Comparison of ENCODE assay signal across 36 cellular contexts in genomic region chr17:51955245-51955644, GRCh38.
"Had no signal": no experiment of that assay in that cellular context is flagged by ENCODE, and none has a peak within 500 bp of the region (broad histone marks: within the 10 kb centered on the region; RNA-seq: fewer than 3 reads in every experiment).

No MANE protein-coding gene starts in this region.

- H3K4me3 Mint-ChIP-seq: activated naive CD4-positive, alpha-beta T cell treated with anti-CD3 and anti-CD28 coated beads for 36 hours; activated naive CD4-positive, alpha-beta T cell treated with anti-CD3 and anti-CD28 coated beads, Interleukin-2, amount 10 ng/mL, durations not matched to agents 7 days and 5 days; activated naive CD4-positive, alpha-beta T cell treated with anti-CD3 and anti-CD28 coated beads, Interleukin-2, amount 50 U/mL, for 24 hours; activated naive CD8-positive, alpha-beta T cell; activated naive CD8-positive, alpha-beta T cell treated with anti-CD3 and anti-CD28 coated beads for 36 hours; activated naive CD8-positive, alpha-beta T cell treated with anti-CD3 and anti-CD28 coated beads, Interleukin-2, amount 10 ng/mL, durations not matched to agents 7 days and 5 days; activated naive CD8-positive, alpha-beta T cell treated with anti-CD3 and anti-CD28 coated beads, Interleukin-2, amount 50 U/mL, for 24 hours; activated T-cell treated with anti-CD3 and anti-CD28 coated beads, Interleukin-2, amount 50 U/mL, for 24 hours; activated T-cell treated with anti-CD3 and anti-CD28 coated beads, Interleukin-2, amount 50 U/mL, for 4 hours; activated T-cell treated with anti-CD3 and anti-CD28 coated beads, Interleukin-2, amount 50 U/mL, for 72 hours; activated T-helper 1 cell treated with anti-CD3 and anti-CD28 coated beads, Interleukin-12 subunit alpha, Interleukin-12 subunit beta, Interleukin-2, Interleukin-4 antibody, amounts not matched to agents 30 ng/mL and 10 ng/mL and 1 ng/mL, durations not matched to agents 14 hours and 24 hours and 36 hours; activated T-helper 17 cell treated with anti-CD3 and anti-CD28 coated beads, Interleukin-2, amount 50 U/mL, for 72 hours; brain; central memory CD8-positive, alpha-beta T cell had no signal

- H3K4me1 Mint-ChIP-seq: activated naive CD4-positive, alpha-beta T cell treated with anti-CD3 and anti-CD28 coated beads, Interleukin-2, amount 10 ng/mL, durations not matched to agents 7 days and 5 days; activated naive CD4-positive, alpha-beta T cell treated with anti-CD3 and anti-CD28 coated beads, Interleukin-2, amount 50 U/mL, for 24 hours; activated naive CD8-positive, alpha-beta T cell treated with anti-CD3 and anti-CD28 coated beads for 36 hours; activated naive CD8-positive, alpha-beta T cell treated with anti-CD3 and anti-CD28 coated beads, Interleukin-2, amount 10 ng/mL, durations not matched to agents 7 days and 5 days; activated naive CD8-positive, alpha-beta T cell treated with anti-CD3 and anti-CD28 coated beads, Interleukin-2, amount 50 U/mL, for 24 hours; activated T-helper 17 cell treated with anti-CD3 and anti-CD28 coated beads, Interleukin-2, amount 50 U/mL, for 72 hours; central memory CD8-positive, alpha-beta T cell had no signal

- DNase-seq: activated effector memory CD4-positive, alpha-beta T cell treated with anti-CD3 and anti-CD28 coated beads, Interleukin-2, amount 50 U/mL, for 16 hours; activated effector memory CD4-positive, alpha-beta T cell treated with Interleukin-2 at 50 U/mL for 16 hours; activated gamma-delta T cell; activated gamma-delta T cell treated with Interleukin-2 at 50 U/mL for 16 hours; activated naive CD4-positive, alpha-beta T cell; activated naive CD4-positive, alpha-beta T cell treated with anti-CD3 and anti-CD28 coated beads for 36 hours; activated naive CD4-positive, alpha-beta T cell treated with anti-CD3 and anti-CD28 coated beads, Interleukin-2, amount 10 ng/mL, durations not matched to agents 7 days and 5 days; activated naive CD4-positive, alpha-beta T cell treated with anti-CD3 and anti-CD28 coated beads, Interleukin-2, amount 50 U/mL, for 16 hours; activated naive CD4-positive, alpha-beta T cell treated with Interleukin-2 at 50 U/mL for 16 hours; activated naive CD8-positive, alpha-beta T cell treated with anti-CD3 and anti-CD28 coated beads for 36 hours; activated naive CD8-positive, alpha-beta T cell treated with anti-CD3 and anti-CD28 coated beads, Interleukin-2, amount 10 ng/mL, durations not matched to agents 7 days and 5 days; activated naive CD8-positive, alpha-beta T cell treated with anti-CD3 and anti-CD28 coated beads, Interleukin-2, amount 50 U/mL, for 24 hours; activated T-cell treated with anti-CD3 and anti-CD28 coated beads, Interleukin-2, amount 50 U/mL, for 1 hour; activated T-cell treated with anti-CD3 and anti-CD28 coated beads, Interleukin-2, amount 50 U/mL, for 24 hours; activated T-cell treated with anti-CD3 and anti-CD28 coated beads, Interleukin-2, amount 50 U/mL, for 4 hours; activated T-cell treated with anti-CD3 and anti-CD28 coated beads, Interleukin-2, amount 50 U/mL, for 48 hours; activated T-cell treated with anti-CD3 and anti-CD28 coated beads, Interleukin-2, amount 50 U/mL, for 72 hours; adrenal gland; amniotic stem cell; amygdala; anterior cingulate cortex; aorta; body of pancreas; brain microvascular endothelial cell; central memory CD4-positive, alpha-beta T cell had no signal

- H3K27ac ChIP-seq: adrenal gland, ascending aorta, body of pancreas, brain microvascular endothelial cell, breast epithelium, cardiac muscle cell had no signal

- H3K27me3 Mint-ChIP-seq: activated naive CD8-positive, alpha-beta T cell treated with anti-CD3 and anti-CD28 coated beads, Interleukin-2, amount 10 ng/mL, durations not matched to agents 7 days and 5 days; activated naive CD8-positive, alpha-beta T cell treated with anti-CD3 and anti-CD28 coated beads, Interleukin-2, amount 50 U/mL, for 24 hours; central memory CD8-positive, alpha-beta T cell had no signal

- H3K36me3 Mint-ChIP-seq: activated naive CD4-positive, alpha-beta T cell treated with anti-CD3 and anti-CD28 coated beads, Interleukin-2, amount 10 ng/mL, durations not matched to agents 7 days and 5 days; activated naive CD4-positive, alpha-beta T cell treated with anti-CD3 and anti-CD28 coated beads, Interleukin-2, amount 50 U/mL, for 24 hours; activated naive CD4-positive, alpha-beta T cell treated with anti-CD3 and anti-CD28 coated beads, Interleukin-2, amount 50 U/mL, for 72 hours; activated naive CD8-positive, alpha-beta T cell; activated naive CD8-positive, alpha-beta T cell treated with anti-CD3 and anti-CD28 coated beads for 36 hours; activated naive CD8-positive, alpha-beta T cell treated with anti-CD3 and anti-CD28 coated beads, Interleukin-2, amount 10 ng/mL, durations not matched to agents 7 days and 5 days; brain had no signal

- H3K4me3 ChIP-seq: adrenal gland, ascending aorta, body of pancreas, breast epithelium, cardiac muscle cell had no signal

- H3K4me1 ChIP-seq: adrenal gland, ascending aorta, body of pancreas, breast epithelium had no signal

- H3K9me3 Mint-ChIP-seq: activated naive CD4-positive, alpha-beta T cell treated with anti-CD3 and anti-CD28 coated beads for 36 hours; activated naive CD4-positive, alpha-beta T cell treated with anti-CD3 and anti-CD28 coated beads, Interleukin-2, amount 10 ng/mL, durations not matched to agents 7 days and 5 days; activated naive CD8-positive, alpha-beta T cell treated with anti-CD3 and anti-CD28 coated beads for 36 hours; activated naive CD8-positive, alpha-beta T cell treated with anti-CD3 and anti-CD28 coated beads, Interleukin-2, amount 10 ng/mL, durations not matched to agents 7 days and 5 days; activated naive CD8-positive, alpha-beta T cell treated with anti-CD3 and anti-CD28 coated beads, Interleukin-2, amount 50 U/mL, for 24 hours; activated T-cell treated with anti-CD3 and anti-CD28 coated beads, Interleukin-2, amount 50 U/mL, for 24 hours; activated T-cell treated with anti-CD3 and anti-CD28 coated beads, Interleukin-2, amount 50 U/mL, for 4 hours; activated T-cell treated with anti-CD3 and anti-CD28 coated beads, Interleukin-2, amount 50 U/mL, for 72 hours; activated T-helper 1 cell treated with anti-CD3 and anti-CD28 coated beads, Interleukin-12 subunit alpha, Interleukin-12 subunit beta, Interleukin-2, Interleukin-4 antibody, amounts not matched to agents 30 ng/mL and 10 ng/mL and 1 ng/mL, durations not matched to agents 14 hours and 24 hours and 36 hours; activated T-helper 17 cell treated with anti-CD3 and anti-CD28 coated beads, Interleukin-2, amount 50 U/mL, for 72 hours; activated T-helper 2 cell treated with anti-CD3 and anti-CD28 coated beads, Interferon-gamma antibody, Interleukin-2, Interleukin-4, amounts not matched to agents 10 μg/mL and 5 μg/mL and 100 μg/mL, durations not matched to agents 14 hours and 24 hours and 36 hours had no signal

- H3K36me3 ChIP-seq: adrenal gland, ascending aorta, brain microvascular endothelial cell, breast epithelium, cardiac muscle cell had no signal

- H3K27me3 ChIP-seq: adrenal gland, ascending aorta, body of pancreas, brain microvascular endothelial cell, breast epithelium, cardiac muscle cell had no signal

- ATAC-seq: activated naive CD4-positive, alpha-beta T cell treated with anti-CD3 and anti-CD28 coated beads, Interleukin-2, amount 50 U/mL, for 72 hours; activated naive CD8-positive, alpha-beta T cell treated with anti-CD3 and anti-CD28 coated beads, Interleukin-2, amount 50 U/mL, for 24 hours; activated T-cell treated with anti-CD3 and anti-CD28 coated beads, Interleukin-2, amount 50 U/mL, for 4 hours; activated T-cell treated with anti-CD3 and anti-CD28 coated beads, Interleukin-2, amount 50 U/mL, for 72 hours; activated T-helper 17 cell treated with anti-CD3 and anti-CD28 coated beads, Interleukin-2, amount 50 U/mL, for 72 hours; body of pancreas had no signal

- H3K9me3 ChIP-seq: adrenal gland, ascending aorta, breast epithelium had no signal

- H3K27ac Mint-ChIP-seq: activated naive CD4-positive, alpha-beta T cell treated with anti-CD3 and anti-CD28 coated beads for 36 hours; activated naive CD4-positive, alpha-beta T cell treated with anti-CD3 and anti-CD28 coated beads, Interleukin-2, amount 10 ng/mL, durations not matched to agents 7 days and 5 days; activated naive CD4-positive, alpha-beta T cell treated with anti-CD3 and anti-CD28 coated beads, Interleukin-2, amount 50 U/mL, for 24 hours; activated naive CD4-positive, alpha-beta T cell treated with anti-CD3 and anti-CD28 coated beads, Interleukin-2, amount 50 U/mL, for 72 hours; activated naive CD8-positive, alpha-beta T cell; activated naive CD8-positive, alpha-beta T cell treated with anti-CD3 and anti-CD28 coated beads for 36 hours; activated naive CD8-positive, alpha-beta T cell treated with anti-CD3 and anti-CD28 coated beads, Interleukin-2, amount 10 ng/mL, durations not matched to agents 7 days and 5 days; activated naive CD8-positive, alpha-beta T cell treated with anti-CD3 and anti-CD28 coated beads, Interleukin-2, amount 50 U/mL, for 24 hours; activated T-cell treated with anti-CD3 and anti-CD28 coated beads, Interleukin-2, amount 50 U/mL, for 24 hours; activated T-cell treated with anti-CD3 and anti-CD28 coated beads, Interleukin-2, amount 50 U/mL, for 72 hours; activated T-helper 1 cell treated with anti-CD3 and anti-CD28 coated beads, Interleukin-12 subunit alpha, Interleukin-12 subunit beta, Interleukin-2, Interleukin-4 antibody, amounts not matched to agents 30 ng/mL and 10 ng/mL and 1 ng/mL, durations not matched to agents 14 hours and 24 hours and 36 hours; activated T-helper 17 cell treated with anti-CD3 and anti-CD28 coated beads, Interleukin-2, amount 50 U/mL, for 72 hours; activated T-helper 2 cell treated with anti-CD3 and anti-CD28 coated beads, Interferon-gamma antibody, Interleukin-2, Interleukin-4, amounts not matched to agents 10 μg/mL and 5 μg/mL and 100 μg/mL, durations not matched to agents 14 hours and 24 hours and 36 hours had no signal
